In genomic region chr22:47623740-47624103, GRCh38 we compare ENCODE assay signal across 15 cellular contexts.
"Had no signal": no experiment of that assay in that cellular context is flagged by ENCODE, and none has a peak within 500 bp of the region (broad histone marks: within the 10 kb centered on the region; RNA-seq: fewer than 3 reads in every experiment).

No MANE protein-coding gene starts in this region.

- DNase-seq: activated CD4-positive, alpha-beta T cell treated with anti-CD3 and anti-CD28 coated beads for 48 hours; activated T-cell treated with anti-CD3 and anti-CD28 coated beads, Interleukin-2, amount 50 U/mL, for 72 hours; amniotic stem cell; foreskin melanocyte; glutamatergic neuron; hippocampal formation; left cardiac atrium; occipital lobe; retina; stimulated activated naive CD8-positive, alpha-beta T cell treated with anti-CD3 and anti-CD28 coated beads, Interleukin-15, Interleukin-2, amounts not matched to agents 100 U/mL and 50 U/mL, for 24 hours had no signal

- H3K9me3 ChIP-seq: tibial nerve, vagina had no signal

- H3K4me3 ChIP-seq: cardiac muscle cell, skin epidermis, tibial nerve, vagina had no signal

- H3K4me1 ChIP-seq: tibial nerve, vagina had no signal

- H3K27me3 ChIP-seq: cardiac muscle cell, tibial nerve, vagina had no signal

- H3K36me3 ChIP-seq: cardiac muscle cell, tibial nerve, vagina had no signal

- H3K27ac ChIP-seq: cardiac muscle cell, epithelial cell of prostate, skin epidermis, tibial nerve, vagina had no signal
